In genomic region chr3:30646181-30646876, GRCh38 we compare ENCODE assay signal across 11 cellular contexts. TPM values are rescaled to one million over a fixed set of nuclear protein-coding genes. Genes with fewer than 3 reads are reported as not detected.
DNase-seq lines count a peak whose midpoint lies in the region; ATAC-seq and TF ChIP-seq lines count a peak whose summit lies in the region.
"Had no signal": no experiment of that assay in that cellular context is flagged by ENCODE, and none has a peak within 500 bp of the region (broad histone marks: within the 10 kb centered on the region; RNA-seq: fewer than 3 reads in every experiment).

No MANE protein-coding gene starts in this region.

- no peaks in the 10 kb centered on the region for H3K9me3 ChIP-seq in GM23248 (ENCODE audit: low read depth)
- no peaks in the 10 kb centered on the region for H3K9me3 ChIP-seq in lower lobe of right lung

- H4K20me1 ChIP-seq in GM23248 (ENCODE audit: insufficient read depth) = no peaks in the 10 kb centered on the region

- no peak overlapping the region for H3K9ac ChIP-seq in GM23248

- H3K4me1 Mint-ChIP-seq in activated CD4-positive, alpha-beta memory T cell treated with anti-CD3 and anti-CD28 coated beads for 36 hours (ENCODE audit: low read depth) = peaks cover 94% of the 10 kb centered on the region

- H3K27me3 Mint-ChIP-seq in activated CD4-positive, alpha-beta memory T cell treated with anti-CD3 and anti-CD28 coated beads for 36 hours = no peaks in the 10 kb centered on the region

- peaks cover 40% of the 10 kb centered on the region for H3K4me1 ChIP-seq in GM23248 (ENCODE audit: insufficient read depth)
- peaks cover 90% of the 10 kb centered on the region for H3K4me1 ChIP-seq in lower lobe of right lung

- peak overlapping the region; percentile 94 for H3K27ac Mint-ChIP-seq in activated CD4-positive, alpha-beta memory T cell treated with anti-CD3 and anti-CD28 coated beads for 36 hours

- no peak overlapping the region for H3K4me2 ChIP-seq in GM23248 (ENCODE audit: unreplicated experiment)

- H3K79me2 ChIP-seq in GM23248 (ENCODE audit: insufficient read depth) = peaks cover 98% of the 10 kb centered on the region

- H3K27ac ChIP-seq in GM23248 (peak overlapping the region; percentile 41), lower lobe of right lung (no peak overlapping the region), dorsolateral prefrontal cortex (peak overlapping the region in 28 of 59 donors; percentile 1 to 66 (median 30))

- H3K9me3 Mint-ChIP-seq in activated CD4-positive, alpha-beta memory T cell treated with anti-CD3 and anti-CD28 coated beads for 36 hours = no peaks in the 10 kb centered on the region

- CTCF ChIA-PET in activated CD4-positive, alpha-beta memory T cell treated with anti-CD3 and anti-CD28 coated beads for 36 hours (lab: Charles Lee) = interaction anchor here (1.2 kb wide), 1 partner anchor 8 kb away, joined by 3 read pairs; no protein-coding TSS in a partner anchor

- peaks cover 33% of the 10 kb centered on the region for H3F3A ChIP-seq in GM23248 (ENCODE audit: insufficient read depth)

- in situ Hi-C loops in GM23248 (cut with MboI) = no loop called here

- POLR2A ChIA-PET in activated CD4-positive, alpha-beta memory T cell treated with anti-CD3 and anti-CD28 coated beads for 36 hours (lab: Charles Lee) = interaction anchor here (17.4 kb wide), 1 partner anchor 11 kb away, joined by 200 read pairs; no protein-coding TSS in a partner anchor

- no peaks in the 10 kb centered on the region for H3K9me2 ChIP-seq in GM23248 (ENCODE audit: insufficient read depth)

- H3K27me3 ChIP-seq in GM23248 (replicated peaks; ENCODE audit: insufficient read depth) = no peaks in the 10 kb centered on the region
- no peaks in the 10 kb centered on the region for H3K27me3 ChIP-seq in lower lobe of right lung (ENCODE audit: low read depth)
- no peaks in the 10 kb centered on the region for H3K27me3 ChIP-seq in dorsolateral prefrontal cortex

- WGBS in GM23248 (ENCODE audit: low coverage in 1 of 2, low lambda C conversion rate in 2 of 2, missing lambda C conversion rate in 2 of 2), 2 experiments = 84 to 87% methylated on average over 5 of the region's 5 CpGs

- H3K36me3 ChIP-seq in GM23248 (ENCODE audit: low read depth) = peaks cover 69% of the 10 kb centered on the region
- H3K36me3 ChIP-seq in lower lobe of right lung = peaks cover 67% of the 10 kb centered on the region

- H3K4me3 ChIP-seq in AG10803 (ENCODE audit: low read length) (no peak overlapping the region), GM23248 (no peak overlapping the region), lower lobe of right lung (no peak overlapping the region), dorsolateral prefrontal cortex (no peak overlapping the region)

- peak; percentile 20 to 46 for ATAC-seq in lower lobe of right lung

- no peak for TF ChIP-seq CTCF in AG10803 (conservative IDR thresholded peaks at IDR 0.05; ENCODE audit: low read length)
- no peak for TF ChIP-seq CTCF in lower lobe of right lung (IDR thresholded peaks at IDR 0.05)
- TF ChIP-seq CTCF in dorsolateral prefrontal cortex (IDR thresholded peaks at IDR 0.05 in 54 of 56, conservative IDR thresholded peaks at IDR 0.05 in 2 of 56; ENCODE audit: low read depth in 1 of 56, partially characterized antibody in 56 of 56) = no peak

- H3K36me3 Mint-ChIP-seq in activated CD4-positive, alpha-beta memory T cell treated with anti-CD3 and anti-CD28 coated beads for 36 hours = peaks cover 60% of the 10 kb centered on the region

- DNase-seq in AG10803 (ENCODE audit: low read depth) (peak; percentile 95), GM23248 (peak; percentile 55), lower lobe of right lung (no peak), dorsolateral prefrontal cortex (no peak), cortex of kidney (lab: John Stamatoyannopoulos, UW) (no peak), kidney tubule cell (ENCODE audit: low spot score) (no peak), C1 segment of cervical spinal cord (lab: John Stamatoyannopoulos, UW) (no peak)
- DNase-seq in activated CD4-positive, alpha-beta memory T cell treated with anti-CD3 and anti-CD28 coated beads for 36 hours = no peak
- DNase-seq: DMS79 treated with DMSO at 0.1 percent for 48 hours; NCI-H446; stimulated activated CD4-positive, alpha-beta T cell treated with anti-CD3 and anti-CD28 coated beads, Interleukin-1b, Interleukin-23, amount 100 ng/mL, for 48 hours had no signal

- peak overlapping the region; percentile 0 for H3K4me3 Mint-ChIP-seq in activated CD4-positive, alpha-beta memory T cell treated with anti-CD3 and anti-CD28 coated beads for 36 hours

- intact Hi-C loops in activated CD4-positive, alpha-beta memory T cell treated with anti-CD3 and anti-CD28 coated beads for 36 hours (cut with micrococcal nuclease) = loop anchor here (10.0 kb wide), 1 partner anchor 568 kb away; no protein-coding TSS in a partner anchor
- intact Hi-C loops in lower lobe of right lung (cut with DNase I) (no loop called here), dorsolateral prefrontal cortex (cut with DNase I) (no loop called here)

- no peak overlapping the region for H2AFZ ChIP-seq in GM23248

RNA-seq across cellular contexts. Expression of gene TGFBR2, which starts 39.9 kb away (rescaled TPM):
- 179 and 188 TPM in 2 replicates for total RNA-seq in GM23248 (2014; rRNA removed; shearing (Covaris generic))
- 134 and 135 TPM in 2 replicates for polyA plus RNA-seq in GM23248 (2016; fragmentation: Nextera tagmentation; extraction: Ambion mirVana)
- total RNA-seq in activated CD4-positive, alpha-beta memory T cell treated with anti-CD3 and anti-CD28 coated beads for 36 hours = 10 to 100 TPM; 36.8 to 37.0 TPM
- total RNA-seq in lower lobe of right lung (289 TPM), dorsolateral prefrontal cortex (10 to 100 TPM in 113 of 120 experiments, 1 to 10 TPM in 7; 6.9 to 41.8 (median 15.9) TPM)

Comparison
In these comparisons a context has a peak if more than half of its experiments do, and no peak if none do; other contexts are left out.
1. DNase-seq: peak in AG10803 (single experiment) and GM23248 (single experiment); none in activated CD4-positive, alpha-beta memory T cell treated with anti-CD3 and anti-CD28 coated beads for 36 hours (single experiment), lower lobe of right lung (single experiment), dorsolateral prefrontal cortex (0 of 10), cortex of kidney (single experiment), kidney tubule cell (single experiment) and C1 segment of cervical spinal cord (0 of 14).